ENCODE assay signal across 1 cellular context in genomic region chr22:17637490-17638181, GRCh38.
TF ChIP-seq lines count a peak whose summit lies in the region.

No MANE protein-coding gene starts in this region.

TF ChIP-seq in K562, 482 proteins besides CTCF, POLR2A, EP300 and RAD21 (continued from another document):
- TF ChIP-seq MGA (IDR thresholded peaks at IDR 0.05) (0 out of 2 replicates have a peak, but pooled peaks have one; percentile 8), KAT2B (IDR thresholded peaks at IDR 0.05; ENCODE audit: low read depth, low read length) (no peak), SMAD3 (CRISPR knock-in tag; conservative IDR thresholded peaks at IDR 0.05) (0 out of 2 replicates have a peak, but pooled peaks have one; percentile 68), NR2C1 (IDR thresholded peaks at IDR 0.05) (no peak), NR2C1 (tag; IDR thresholded peaks at IDR 0.05) (0 out of 2 replicates have a peak, but pooled peaks have one; percentile 19), CHAMP1 (IDR thresholded peaks at IDR 0.05) (peak; percentile 20; the same call in 1 of the 2 replicates), BRD4 (IDR thresholded peaks at IDR 0.05) (no peak), FOXO4 (CRISPR knock-in tag; IDR thresholded peaks at IDR 0.05) (peak; percentile 4; the same call in 1 of the 2 replicates)
TF ChIP-seq in K562: peak in this region for 21.
